Comparison of ENCODE assay signal across 9 cellular contexts in genomic region chrX:10173331-10173900, GRCh38. TPM values are rescaled to one million over a fixed set of nuclear protein-coding genes. Genes with fewer than 3 reads are reported as not detected.
DNase-seq lines count a peak whose midpoint lies in the region; ATAC-seq, FAIRE-seq and TF ChIP-seq lines count a peak whose summit lies in the region.
"Had no signal": no experiment of that assay in that cellular context is flagged by ENCODE, and none has a peak within 500 bp of the region (broad histone marks: within the 10 kb centered on the region; RNA-seq: fewer than 3 reads in every experiment).

No MANE protein-coding gene starts in this region.

- in situ Hi-C loops in GM12878 (cut with MboI), result no loop called here

- WGBS in HUES64, result 12% methylated on average over 19 of the region's 19 CpGs
- 60% methylated on average over 19 of the region's 19 CpGs for WGBS in GM12878 (ENCODE audit: insufficient coverage, insufficient replicate concordance, low lambda C conversion rate, missing lambda C conversion rate)
- WGBS in suprapubic skin, result 19% methylated on average over 16 of the region's 19 CpGs

- no peak overlapping the region for H2AFZ ChIP-seq in GM12878 (ENCODE audit: control insufficient read depth, low read depth, low read length)

- CTCF ChIA-PET in GM12878 (lab: Yijun Ruan, JAX), result interaction anchor here (2.7 kb wide), 1 partner anchor 17 kb away, joined by 15 read pairs; no protein-coding TSS in a partner anchor

- TF ChIP-seq EP300 in GM12878 (IDR thresholded peaks at IDR 0.05; ENCODE audit: borderline replicate concordance in 1 of 2, control insufficient read depth in 1 of 2, low read depth in 2 of 2, low read length in 2 of 2) (no peak), suprapubic skin (IDR thresholded peaks at IDR 0.05) (no peak)

- SMC1A ChIA-PET in GM12878 (lab: Charles Lee; ENCODE audit: uncharacterized antibody, unreplicated experiment), result interaction anchor here (0.7 to 1.6 kb wide), 2 partner anchors 16 to 53 kb away, joined by 3 to 5 read pairs; no protein-coding TSS in a partner anchor

- ATAC-seq in GM12878, result no peak
- ATAC-seq in GM18867 (IDR thresholded peaks at IDR 0.05; ENCODE audit: unreplicated experiment), result no peak
- no peak for ATAC-seq in GM18873 (IDR thresholded peaks at IDR 0.05; ENCODE audit: low FRiP score, unreplicated experiment)
- ATAC-seq in HG03469 (IDR thresholded peaks at IDR 0.05; ENCODE audit: unreplicated experiment), result no peak

- POLR2A ChIA-PET in GM12878 (lab: Charles Lee), result no interaction called here

- no peaks in the 10 kb centered on the region for H3K79me2 ChIP-seq in GM12878 (ENCODE audit: control insufficient read depth, insufficient read depth, low read length)

- H4K20me1 ChIP-seq in GM12878 (ENCODE audit: control insufficient read depth, insufficient read depth), result no peaks in the 10 kb centered on the region

- H3K4me3 ChIP-seq in HUES64 (ENCODE audit: low read length), result peak overlapping the region; percentile 46
- H3K4me3 ChIP-seq in GM12878, result no peak overlapping the region
- H3K4me3 ChIP-seq in suprapubic skin, result peak overlapping the region; percentile 22

- peak overlapping the region; percentile 90 for H3K27ac ChIP-seq in HUES64 (ENCODE audit: low read depth, low read length)
- no peak overlapping the region for H3K27ac ChIP-seq in GM12878 (ENCODE audit: control insufficient read depth, insufficient read depth)
- no peak overlapping the region for H3K27ac ChIP-seq in suprapubic skin

- DNase-seq in GM12878 (ENCODE audit: low read depth, low spot score), result no peak
- DNase-seq in iris pigment epithelial cell (ENCODE audit: low read depth), result peak; percentile 94
- no peak for DNase-seq in suprapubic skin (ENCODE audit: low spot score in 2 of 2)
- DNase-seq in NCI-H2227 treated with DMSO at 0.1 percent for 48 hours (lab: John Stamatoyannopoulos, UW), result no peak
- DNase-seq: activated CD8-positive, alpha-beta memory T cell treated with anti-CD3 and anti-CD28 coated beads, Interleukin-2, amount 50 U/mL, for 4 hours had no signal

- H3K27me3 ChIP-seq in HUES64 (ENCODE audit: insufficient read depth, low read length), result no peaks in the 10 kb centered on the region
- peaks cover 0 to 2% of the 10 kb centered on the region in 2 experiments; a peak in 1 of 4 replicates for H3K27me3 ChIP-seq in GM12878 (replicated peaks in 1 of 2; ENCODE audit: control insufficient read depth in 2 of 2, insufficient read depth in 2 of 2, low read length in 1 of 2)
- no peaks in the 10 kb centered on the region for H3K27me3 ChIP-seq in suprapubic skin

- intact Hi-C loops in GM12878 (cut with micrococcal nuclease; ENCODE audit: unreplicated experiment), result no loop called here

- H3K36me3 ChIP-seq in HUES64 (ENCODE audit: insufficient read depth, low read length) (no peaks in the 10 kb centered on the region), GM12878 (ENCODE audit: control insufficient read depth in 2 of 2, insufficient read depth in 2 of 2, low read length in 1 of 2) (no peaks in the 10 kb centered on the region), suprapubic skin (no peaks in the 10 kb centered on the region)

- RAD21 ChIA-PET in GM12878 (lab: Charles Lee; ENCODE audit: unreplicated experiment), result no interaction called here

- H3K4me1 ChIP-seq in HUES64 (ENCODE audit: insufficient read depth, low read length) (peaks cover 18% of the 10 kb centered on the region), GM12878 (ENCODE audit: control insufficient read depth, insufficient read depth, low read length) (no peaks in the 10 kb centered on the region), suprapubic skin (peaks cover 21% of the 10 kb centered on the region)

- BruUV-seq in GM12878 (replicated peaks; lab: Mats Ljungman, UMichigan), result no TSS peak

- H3K4me2 ChIP-seq in GM12878 (ENCODE audit: control insufficient read depth, insufficient read depth), result no peak overlapping the region

- H3K9me3 ChIP-seq in HUES64 (ENCODE audit: insufficient read depth, low read depth, low read length), result no peaks in the 10 kb centered on the region
- H3K9me3 ChIP-seq in GM12878 (replicated peaks; ENCODE audit: control insufficient read depth, insufficient read depth, low read length), result no peaks in the 10 kb centered on the region
- H3K9me3 ChIP-seq in suprapubic skin, result no peaks in the 10 kb centered on the region

- FAIRE-seq in GM12878 (lab: Jason Lieb, UNC), result no peak

- TF ChIP-seq CTCF in GM12878 (IDR thresholded peaks at IDR 0.05 in 2 of 3, conservative IDR thresholded peaks at IDR 0.05 in 1 of 3; ENCODE audit: control insufficient read depth in 2 of 3, extremely low read depth in 1 of 3, insufficient read depth in 1 of 3, low read depth in 3 of 3, low read length in 3 of 3), result no peak
- TF ChIP-seq CTCF in suprapubic skin (IDR thresholded peaks at IDR 0.05), result no peak

- peak overlapping the region; percentile 67 for H3K9ac ChIP-seq in HUES64 (ENCODE audit: low read depth, low read length)
- no peak overlapping the region for H3K9ac ChIP-seq in GM12878 (ENCODE audit: control insufficient read depth, insufficient read depth, low read length)

- TF ChIP-seq POLR2A in GM12878 (IDR thresholded peaks at IDR 0.05; ENCODE audit: low read depth, low read length), result no peak
- no peak for TF ChIP-seq POLR2A in suprapubic skin (IDR thresholded peaks at IDR 0.05)

- TF ChIP-seq RAD21 in GM12878 (IDR thresholded peaks at IDR 0.05; ENCODE audit: insufficient read depth, low read depth, low read length), result no peak

TF ChIP-seq in GM12878, 131 proteins besides CTCF, POLR2A, EP300 and RAD21:
- TF ChIP-seq RAD51 (IDR thresholded peaks at IDR 0.05) (peak; percentile 39; the same call in 1 of the 2 replicates), PKNOX1 (IDR thresholded peaks at IDR 0.05) (no peak)

RNA-seq across cellular contexts. Expression of gene CLCN4, which starts 16.6 kb away (rescaled TPM):
- polyA plus RNA-seq in HUES64 (2013, experiment 1 of 2), result 2.4 TPM
- 3.3 TPM for polyA plus RNA-seq in HUES64 (2013, experiment 2 of 2)
- 3.0 TPM in 2 replicates for total RNA-seq in GM12878 (2013; cell fraction: nucleolus; rRNA removed)
- 4.0 and 4.1 TPM in 2 replicates for total RNA-seq in GM12878 (2014; rRNA removed)
- 2.9 and 3.2 TPM in 2 replicates for total RNA-seq in GM12878 (2014; rRNA removed; fragmentation: Illumina TruSeq; extraction: Trizol)
- 6.9 and 8.0 TPM in 2 replicates for total RNA-seq in GM12878 (2021)
- polyA plus RNA-seq in GM12878 (2011; ENCODE audit: low read depth), result not detected
- polyA plus RNA-seq in GM12878 (2011; rRNA removed), result 0.91 and 1.0 TPM in 2 replicates
- polyA plus RNA-seq in GM12878 (2011; cell fraction: cytosol; rRNA removed), result 1.3 and 1.6 TPM in 2 replicates
- polyA plus RNA-seq in GM12878 (2011; cell fraction: nucleus; rRNA removed), result 0.86 and 1.6 TPM in 2 replicates
- 0.03 and 0.20 TPM in 2 replicates for polyA plus RNA-seq in GM12878 (2012)
- polyA plus RNA-seq in GM12878 (2014; fragmentation: Illumina TruSeq; extraction: Trizol), result 2.9 and 4.9 TPM in 2 replicates
- 1 to 10 TPM in 1 of 2 experiments, under 1 TPM in 1; 0.90 to 1.1 TPM for polyA plus RNA-seq in GM12878 (2014; fragmentation: Nextera tagmentation; extraction: Ambion mirVana)
- polyA plus RNA-seq in GM12878 (2014; rRNA removed), result 2.6 and 2.7 TPM in 2 replicates
- polyA plus RNA-seq in GM12878 (2016; fragmentation: Nextera tagmentation; extraction: Ambion mirVana), result 1 to 10 TPM; 3.2 to 4.3 TPM
- polyA minus RNA-seq in GM12878 (2011; rRNA and poly(A)+ RNA removed), result 2.8 and 3.7 TPM in 2 replicates
- 1.6 and 1.7 TPM in 2 replicates for polyA minus RNA-seq in GM12878 (2011; cell fraction: cytosol; rRNA and poly(A)+ RNA removed)
- polyA minus RNA-seq in GM12878 (2011; cell fraction: nucleus; rRNA and poly(A)+ RNA removed), result 0.73 and 2.3 TPM in 2 replicates
- 1 to 10 TPM in 3 of 4 donors, under 1 TPM in 1; 0.48 to 3.1 (median 2.5) TPM for total RNA-seq in suprapubic skin
